In genomic region chr10:66322261-66322660, GRCh38 we compare ENCODE assay signal across 18 cellular contexts.
A peak's percentile ranks its signal among the peaks of the same experiment; 100 is the strongest.
DNase-seq lines count a peak whose midpoint lies in the region; ATAC-seq and TF ChIP-seq lines count a peak whose summit lies in the region.
"Had no signal": no experiment of that assay in that cellular context is flagged by ENCODE, and none has a peak within 500 bp of the region (broad histone marks: within the 10 kb centered on the region; RNA-seq: fewer than 3 reads in every experiment).

No MANE protein-coding gene starts in this region.

- TF ChIP-seq POLR2A in gastroesophageal sphincter (IDR thresholded peaks at IDR 0.05): no peak

- H3K4me1 Mint-ChIP-seq in progenitor cell of endocrine pancreas (ENCODE audit: low read depth): peaks cover 7% of the 10 kb centered on the region
- H3K4me1 Mint-ChIP-seq: activated T-helper 17 cell treated with anti-CD3 and anti-CD28 coated beads, Interleukin-2, amount 50 U/mL, for 72 hours had no signal

- ATAC-seq in left colon (peak; percentile 94), HG02938 (IDR thresholded peaks at IDR 0.05; ENCODE audit: unreplicated experiment) (no peak), gastroesophageal sphincter (no peak), HG03039 (IDR thresholded peaks at IDR 0.05; ENCODE audit: unreplicated experiment) (no peak)
- ATAC-seq: activated T-helper 17 cell treated with anti-CD3 and anti-CD28 coated beads, Interleukin-2, amount 50 U/mL, for 72 hours; effector memory CD8-positive, alpha-beta T cell; foreskin keratinocyte; GM12878; K562 had no signal

- no peak overlapping the region for H3K4me3 ChIP-seq in gastroesophageal sphincter
- H3K4me3 ChIP-seq: GM12878, K562 had no signal

- WGBS in gastroesophageal sphincter (ENCODE audit: low coverage in 1 of 2), 2 donors: 29% methylated on average over 1 of the region's 1 CpG; no CpG with 5 or more reads in 1 of the 2 donors

- no peaks in the 10 kb centered on the region for H3K9me3 ChIP-seq in gastroesophageal sphincter

- DNase-seq in RPMI7951 (ENCODE audit: low read depth) (peak; percentile 87), dedifferentiated amniotic fluid mesenchymal stem cell (ENCODE audit: extremely low spot score) (peak; percentile 94), left colon (peak in 1 of 2 donors; percentile 4), progenitor cell of endocrine pancreas (ENCODE audit: low spot score, unreplicated experiment) (no peak), SIG-M5 (lab: John Stamatoyannopoulos, UW) (no peak)
- DNase-seq: activated CD4-positive, alpha-beta T cell treated with anti-CD3 and anti-CD28 coated beads, Interleukin-2, amount 50 U/mL, for 1 hour; effector memory CD8-positive, alpha-beta T cell; NCI-H82; stimulated activated CD4-positive, alpha-beta T cell treated with anti-CD3 and anti-CD28 coated beads, Interleukin-2, amount 100 ng/mL, for 24 hours; T-helper 9 cell had no signal

- no peaks in the 10 kb centered on the region for H3K9me3 Mint-ChIP-seq in progenitor cell of endocrine pancreas (ENCODE audit: low read depth)
- H3K9me3 Mint-ChIP-seq: activated T-helper 17 cell treated with anti-CD3 and anti-CD28 coated beads, Interleukin-2, amount 50 U/mL, for 72 hours had no signal

- no peaks in the 10 kb centered on the region for H3K27me3 ChIP-seq in gastroesophageal sphincter
- H3K27me3 ChIP-seq: foreskin keratinocyte had no signal

- no peaks in the 10 kb centered on the region for H3K4me1 ChIP-seq in gastroesophageal sphincter
- H3K4me1 ChIP-seq: foreskin keratinocyte had no signal

- H3K4me3 Mint-ChIP-seq in progenitor cell of endocrine pancreas (ENCODE audit: low read depth): no peak overlapping the region
- H3K4me3 Mint-ChIP-seq: activated T-helper 17 cell treated with anti-CD3 and anti-CD28 coated beads, Interleukin-2, amount 50 U/mL, for 72 hours; effector memory CD8-positive, alpha-beta T cell had no signal

- H3K27ac ChIP-seq in gastroesophageal sphincter: no peak overlapping the region
- H3K27ac ChIP-seq: foreskin keratinocyte, RWPE1 had no signal

- H3K36me3 Mint-ChIP-seq in progenitor cell of endocrine pancreas (ENCODE audit: insufficient read depth): no peaks in the 10 kb centered on the region

- TF ChIP-seq CTCF in progenitor cell of endocrine pancreas (IDR thresholded peaks at IDR 0.05; ENCODE audit: unreplicated experiment) (no peak), gastroesophageal sphincter (IDR thresholded peaks at IDR 0.05) (no peak)

- peak overlapping the region; percentile 89 for H3K27ac Mint-ChIP-seq in progenitor cell of endocrine pancreas
- H3K27ac Mint-ChIP-seq: activated T-helper 17 cell treated with anti-CD3 and anti-CD28 coated beads, Interleukin-2, amount 50 U/mL, for 72 hours; effector memory CD8-positive, alpha-beta T cell had no signal

- peaks cover 20% of the 10 kb centered on the region for H3K27me3 Mint-ChIP-seq in progenitor cell of endocrine pancreas
- H3K27me3 Mint-ChIP-seq: activated T-helper 17 cell treated with anti-CD3 and anti-CD28 coated beads, Interleukin-2, amount 50 U/mL, for 72 hours; effector memory CD8-positive, alpha-beta T cell had no signal

- no peak for TF ChIP-seq EP300 in gastroesophageal sphincter (IDR thresholded peaks at IDR 0.05)

- intact Hi-C loops in left colon (cut with DNase I, micrococcal nuclease): no loop called here

- H3K36me3 ChIP-seq in gastroesophageal sphincter: no peaks in the 10 kb centered on the region

Comparison
In these comparisons a context has a peak if more than half of its experiments do, and no peak if none do; other contexts are left out.
1. DNase-seq: peak in RPMI7951 (single experiment) and dedifferentiated amniotic fluid mesenchymal stem cell (single experiment); none in progenitor cell of endocrine pancreas (single experiment) and SIG-M5 (single experiment).